15 cellular contexts compared by ENCODE assay signal in the genomic region with DNA sequence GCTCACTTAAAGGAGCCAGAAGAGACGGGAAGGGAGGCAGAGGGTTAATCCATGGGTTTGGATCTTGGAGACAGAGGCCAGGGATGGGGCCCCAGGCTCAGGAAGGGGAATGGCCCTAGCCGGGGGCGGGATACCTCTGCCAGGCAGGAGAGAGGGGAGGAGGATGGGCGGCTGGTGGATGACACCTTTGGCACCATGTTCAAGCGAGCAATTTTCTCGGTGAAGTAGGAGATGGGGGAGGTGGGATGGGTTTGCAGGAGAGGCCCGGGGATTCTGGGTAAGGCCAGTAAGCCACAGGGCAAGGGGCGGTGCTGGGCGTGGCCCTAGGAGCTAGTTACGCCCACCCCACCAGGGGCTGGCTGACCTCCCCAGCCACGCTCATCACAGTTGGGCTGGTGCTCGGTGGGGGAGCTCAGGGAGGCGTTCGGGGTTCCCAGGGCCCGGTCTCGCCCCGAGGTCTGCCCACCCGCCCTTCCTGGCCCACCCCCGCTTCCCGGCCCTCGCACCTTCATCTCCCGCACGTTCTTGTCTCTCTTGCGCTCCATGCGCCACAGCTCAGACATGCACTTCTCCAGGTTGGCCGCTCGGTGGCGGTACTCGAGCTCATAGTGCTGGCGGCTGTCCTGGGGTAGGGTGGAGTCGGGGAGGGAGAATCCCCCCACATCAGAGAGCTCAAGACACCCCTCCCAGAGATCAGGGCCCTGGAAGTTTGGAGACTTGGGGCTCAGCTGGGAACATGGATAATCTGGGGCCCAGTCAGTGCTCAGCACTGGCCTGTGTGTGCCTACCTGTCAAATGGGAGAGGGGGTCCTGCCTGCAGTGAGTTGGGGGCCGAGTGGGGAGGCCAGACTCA. TPM values are rescaled to one million over a fixed set of nuclear protein-coding genes. Genes with fewer than 3 reads are reported as not detected.
DNase-seq lines count a peak whose midpoint lies in the region; ATAC-seq, FAIRE-seq and TF ChIP-seq lines count a peak whose summit lies in the region.
"Had no signal": no experiment of that assay in that cellular context is flagged by ENCODE, and none has a peak within 500 bp of the region (broad histone marks: within the 10 kb centered on the region; RNA-seq: fewer than 3 reads in every experiment).

No MANE protein-coding gene starts in this region.

- H3K4me1 ChIP-seq in Panc1 (ENCODE audit: control insufficient read depth, insufficient read depth, low read length) (no peaks in the 10 kb centered on the region), fibroblast of lung (ENCODE audit: control insufficient read depth, extremely low read depth, insufficient read depth, low read length) (peaks cover 5% of the 10 kb centered on the region), mesenchymal stem cell (ENCODE audit: control insufficient read depth, insufficient read depth, low read depth, low read length) (peaks cover 13% of the 10 kb centered on the region)
- H3K4me1 ChIP-seq: BLaER1 had no signal

- peak; percentile 51; the same call in 1 of the 2 replicates for ATAC-seq in Panc1
- no peak for ATAC-seq in HG03439 (IDR thresholded peaks at IDR 0.05; ENCODE audit: unreplicated experiment)

- POLR2A ChIA-PET in Panc1 (lab: Charles Lee) = interaction anchor here (0.9 kb wide), 1 partner anchor 26 kb away, joined by 3 read pairs; no protein-coding TSS in a partner anchor

- no peak overlapping the region for H3K14ac ChIP-seq in mesenchymal stem cell (ENCODE audit: low read length in 2 of 2)

- H3K4me2 ChIP-seq in fibroblast of lung (ENCODE audit: extremely low read depth, insufficient read depth, low read length) = no peak overlapping the region
- H3K4me2 ChIP-seq in mesenchymal stem cell (ENCODE audit: low read length, poor library complexity, severe bottlenecking) = no peak overlapping the region
- H3K4me2 ChIP-seq: BLaER1 had no signal

- TF ChIP-seq CTCF in AG10803 (conservative IDR thresholded peaks at IDR 0.05; ENCODE audit: low read length) = peak; percentile 40
- TF ChIP-seq CTCF in Panc1 (IDR thresholded peaks at IDR 0.05) = no peak; the same call in 1 of the 2 replicates
- TF ChIP-seq CTCF in fibroblast of lung (conservative IDR thresholded peaks at IDR 0.05 in 1 of 2, IDR thresholded peaks at IDR 0.05 in 1 of 2; ENCODE audit: low read depth in 1 of 2, low read length in 2 of 2) = peak; percentile 6 to 60

- H3K9ac ChIP-seq in fibroblast of lung (ENCODE audit: insufficient read depth, low read length) = no peak overlapping the region
- peak overlapping the region; percentile 86 for H3K9ac ChIP-seq in mesenchymal stem cell (ENCODE audit: low read length)
- H3K9ac ChIP-seq: BLaER1 had no signal

- H2AK5ac ChIP-seq in mesenchymal stem cell (ENCODE audit: low read length, severe bottlenecking) = no peak overlapping the region

- no peak overlapping the region for H2AFZ ChIP-seq in fibroblast of lung (ENCODE audit: low read length)
- peak overlapping the region; percentile 67 for H2AFZ ChIP-seq in mesenchymal stem cell (ENCODE audit: low read depth, low read length)

- H3K4ac ChIP-seq in mesenchymal stem cell (ENCODE audit: low read depth in 1 of 2, low read length in 2 of 2) = no peak overlapping the region

- BruUV-seq in Panc1 (replicated peaks; lab: Mats Ljungman, UMichigan) = no TSS peak

- FAIRE-seq in GM12891 (lab: Jason Lieb, UNC) (no peak), HTR-8/SVneo (lab: Jason Lieb, UNC) (no peak)
- FAIRE-seq: colon had no signal

- H4K20me1 ChIP-seq in fibroblast of lung (ENCODE audit: control insufficient read depth, extremely low read depth, insufficient read depth, low read length) = no peaks in the 10 kb centered on the region
- H4K20me1 ChIP-seq: BLaER1 had no signal

- H2BK15ac ChIP-seq in mesenchymal stem cell (ENCODE audit: low read depth, poor library complexity, severe bottlenecking) = peak overlapping the region; percentile 31

- H3K4me3 ChIP-seq in AG10803 (ENCODE audit: low read length) (no peak overlapping the region), Panc1 (ENCODE audit: low read depth in 2 of 2, low read length in 2 of 2) (no peak overlapping the region), fibroblast of lung (replicated peaks in 1 of 4; ENCODE audit: control extremely low read depth in 1 of 4, insufficient read depth in 1 of 4, low read depth in 3 of 4, low read length in 4 of 4) (no peak overlapping the region), mesenchymal stem cell (ENCODE audit: insufficient read depth in 1 of 2, low read depth in 1 of 2, low read length in 2 of 2) (no peak overlapping the region)
- H3K4me3 ChIP-seq: BLaER1 had no signal

- no peak overlapping the region for H2BK5ac ChIP-seq in mesenchymal stem cell (ENCODE audit: low read depth, low read length, poor library complexity, severe bottlenecking)

- peak overlapping the region in 1 of 2 experiments; percentile 67 for H3K23ac ChIP-seq in mesenchymal stem cell (ENCODE audit: low read length in 2 of 2)

- H2BK120ac ChIP-seq in mesenchymal stem cell (ENCODE audit: low read depth, low read length) = no peak overlapping the region

- peak overlapping the region; percentile 21 for H4K8ac ChIP-seq in mesenchymal stem cell (ENCODE audit: low read length)

- peak overlapping the region in 1 of 2 experiments; percentile 16 for H3K18ac ChIP-seq in mesenchymal stem cell (ENCODE audit: low read depth in 1 of 2, low read length in 2 of 2)

- DNase-seq in AG10803 (ENCODE audit: low read depth) (no peak), Panc1 (ENCODE audit: low read depth, low spot score) (no peak), fibroblast of lung (ENCODE audit: low read depth in 2 of 2) (peak in 1 of 2 donors; percentile 29), mesenchymal stem cell (peak; percentile 35), GM12891 (ENCODE audit: insufficient read length, low spot score) (no peak), HTR-8/SVneo (ENCODE audit: insufficient read length, low spot score) (no peak), HK-2 (ENCODE audit: unreplicated experiment) (no peak)
- DNase-seq: activated CD8-positive, alpha-beta memory T cell treated with anti-CD3 and anti-CD28 coated beads, Interleukin-2, amount 50 U/mL, for 48 hours; midbrain; NCI-H510A treated with DMSO at 0.1 percent for 48 hours; stimulated activated naive CD4-positive, alpha-beta T cell treated with Interleukin-2 at 50 U/mL for 16 hours; T-helper 1 cell had no signal

- H3K27me3 ChIP-seq in Panc1 (ENCODE audit: control insufficient read depth, insufficient read depth, low read length) (no peaks in the 10 kb centered on the region), fibroblast of lung (ENCODE audit: control insufficient read depth, insufficient read depth, low read length) (no peaks in the 10 kb centered on the region), mesenchymal stem cell (ENCODE audit: control insufficient read depth in 1 of 2, insufficient read depth in 1 of 2, low read length in 2 of 2) (no peaks in the 10 kb centered on the region)
- H3K27me3 ChIP-seq: BLaER1 had no signal

- no peaks in the 10 kb centered on the region for H3K79me2 ChIP-seq in fibroblast of lung (ENCODE audit: control insufficient read depth, insufficient read depth, low read length)

- H2BK12ac ChIP-seq in mesenchymal stem cell (ENCODE audit: low read length in 2 of 2) = peak overlapping the region in 1 of 2 experiments; percentile 67

- no peaks in the 10 kb centered on the region for H3K36me3 ChIP-seq in Panc1 (ENCODE audit: control insufficient read depth, insufficient read depth, low read length)
- H3K36me3 ChIP-seq in fibroblast of lung (ENCODE audit: control insufficient read depth, insufficient read depth, low read length) = no peaks in the 10 kb centered on the region
- no peaks in the 10 kb centered on the region for H3K36me3 ChIP-seq in mesenchymal stem cell (ENCODE audit: control insufficient read depth in 1 of 2, insufficient read depth in 2 of 2, low read depth in 1 of 2, low read length in 2 of 2)

- no peaks in the 10 kb centered on the region for H3K9me3 ChIP-seq in Panc1 (ENCODE audit: control insufficient read depth, insufficient read depth, low read depth, low read length)
- H3K9me3 ChIP-seq in fibroblast of lung (ENCODE audit: control insufficient read depth, insufficient read depth, low read depth, low read length) = no peaks in the 10 kb centered on the region
- H3K9me3 ChIP-seq in mesenchymal stem cell (ENCODE audit: control insufficient read depth, low read length) = no peaks in the 10 kb centered on the region
- H3K9me3 ChIP-seq: BLaER1 had no signal

- H3K79me1 ChIP-seq in mesenchymal stem cell (replicated peaks; ENCODE audit: low read length, poor library complexity, severe bottlenecking) = no peaks in the 10 kb centered on the region

- CTCF ChIA-PET in Panc1 (lab: Charles Lee) = interaction anchor here (0.6 to 0.9 kb wide), 3 partner anchors 12 to 202 kb away, joined by 3 to 6 read pairs (median 6); no protein-coding TSS in a partner anchor

- in situ Hi-C loops in Panc1 (cut with HindIII; ENCODE audit: low pct_unique_long_range_greater_than_20kb, low sequenced_read_pairs) = no loop called here

- WGBS in mesenchymal stem cell = 13% methylated on average over 16 of the region's 32 CpGs

- H4K91ac ChIP-seq in mesenchymal stem cell (ENCODE audit: low read length) = no peak overlapping the region

- TF ChIP-seq POLR2A in GM12891 (IDR thresholded peaks at IDR 0.05; ENCODE audit: low read depth, low read length) = no peak

- no peak overlapping the region for H3K27ac ChIP-seq in Panc1 (ENCODE audit: low read length)
- H3K27ac ChIP-seq in fibroblast of lung (ENCODE audit: insufficient read depth, low read length) = no peak overlapping the region
- no peak overlapping the region for H3K27ac ChIP-seq in mesenchymal stem cell (ENCODE audit: low read length, poor library complexity, severe bottlenecking)
- H3K27ac ChIP-seq: BLaER1 had no signal

- intact Hi-C loops in Panc1 (cut with micrococcal nuclease; ENCODE audit: unreplicated experiment) = no loop called here

RNA-seq across cellular contexts. Expression of gene BAIAP2L2, which starts 12.7 kb away (rescaled TPM):
- total RNA-seq in Panc1 (2021; ENCODE audit: unreplicated experiment) (0.18 TPM), fibroblast of lung (0.26 and 0.83 TPM in 2 replicates)
- 0.51 TPM for polyA plus RNA-seq in Panc1 (2012; ENCODE audit: insufficient read length)
- 0.16 and 0.77 TPM in 2 replicates for polyA plus RNA-seq in fibroblast of lung
- polyA plus RNA-seq in fibroblast of lung (2012) = 0.24 and 2.1 TPM in 2 replicates
- 1.4 TPM in 1 of 2 replicates, not detected in the other for polyA minus RNA-seq in fibroblast of lung (ENCODE audit: low replicate concordance)
- polyA plus RNA-seq in mesenchymal stem cell (2013, experiment 1 of 2) = 0.33 TPM
- 0.30 TPM for polyA plus RNA-seq in mesenchymal stem cell (2013, experiment 2 of 2)
- polyA plus RNA-seq in GM12891 (2012; ENCODE audit: low read depth, missing spikeins) = 0.50 TPM

RNA-seq across cellular contexts. Expression of gene SLC16A8, which starts 13.8 kb away (rescaled TPM):
- not detected for total RNA-seq in Panc1 (2021; ENCODE audit: unreplicated experiment)
- 0.44 TPM for polyA plus RNA-seq in Panc1 (2012; ENCODE audit: insufficient read length)
- under 0.01 and 0.26 TPM in 2 replicates for total RNA-seq in fibroblast of lung
- not detected in 2 replicates for polyA plus RNA-seq in fibroblast of lung
- 0.13 TPM in 1 of 2 replicates, not detected in the other for polyA plus RNA-seq in fibroblast of lung (2012)
- not detected in 2 replicates for polyA minus RNA-seq in fibroblast of lung (ENCODE audit: low replicate concordance)
- polyA plus RNA-seq in mesenchymal stem cell (2013, experiment 1 of 2) = not detected
- polyA plus RNA-seq in mesenchymal stem cell (2013, experiment 2 of 2) = not detected
- polyA plus RNA-seq in GM12891 (2012; ENCODE audit: low read depth, missing spikeins) = 0.36 TPM

RNA-seq across cellular contexts. Expression of gene PICK1, which starts 40.6 kb away (rescaled TPM):
- total RNA-seq in Panc1 (2021; ENCODE audit: unreplicated experiment) = 21.3 TPM
- polyA plus RNA-seq in Panc1 (2012; ENCODE audit: insufficient read length) = 25.8 TPM
- total RNA-seq in fibroblast of lung = 5.9 and 7.8 TPM in 2 replicates
- polyA plus RNA-seq in fibroblast of lung = 7.8 and 11.1 TPM in 2 replicates
- polyA plus RNA-seq in fibroblast of lung (2012) = 6.7 and 7.2 TPM in 2 replicates
- 0.85 and 11.1 TPM in 2 replicates for polyA minus RNA-seq in fibroblast of lung (ENCODE audit: low replicate concordance)
- polyA plus RNA-seq in mesenchymal stem cell (2013, experiment 1 of 2) = 5.7 TPM
- 5.9 TPM for polyA plus RNA-seq in mesenchymal stem cell (2013, experiment 2 of 2)
- polyA plus RNA-seq in GM12891 (2012; ENCODE audit: low read depth, missing spikeins) = 9.6 TPM
